In genomic region chr6:141261016-141261671, GRCh38 we compare ENCODE assay signal across 18 cellular contexts.
DNase-seq lines count a peak whose midpoint lies in the region; ATAC-seq, FAIRE-seq and TF ChIP-seq lines count a peak whose summit lies in the region.
"Had no signal": no experiment of that assay in that cellular context is flagged by ENCODE, and none has a peak within 500 bp of the region (broad histone marks: within the 10 kb centered on the region; RNA-seq: fewer than 3 reads in every experiment).

No MANE protein-coding gene starts in this region.

- no peak overlapping the region for H3K4me3 ChIP-seq in gastroesophageal sphincter
- H3K4me3 ChIP-seq in mucosa of descending colon, result no peak overlapping the region
- H3K4me3 ChIP-seq in thyroid gland (replicated peaks in 1 of 3), result no peak overlapping the region
- H3K4me3 ChIP-seq: esophagus squamous epithelium, smooth muscle cell had no signal

- intact Hi-C loops in mucosa of descending colon (cut with DNase I, micrococcal nuclease), result no loop called here
- intact Hi-C loops in thyroid gland (cut with DNase I), result no loop called here

- H3K4me1 ChIP-seq in gastroesophageal sphincter (no peaks in the 10 kb centered on the region), mucosa of descending colon (ENCODE audit: low read depth) (no peaks in the 10 kb centered on the region), thyroid gland (peaks cover 3 to 7% of the 10 kb centered on the region in 2 donors)
- H3K4me1 ChIP-seq: esophagus squamous epithelium had no signal

- H3K36me3 ChIP-seq in gastroesophageal sphincter, result no peaks in the 10 kb centered on the region
- H3K36me3 ChIP-seq in mucosa of descending colon (ENCODE audit: low read depth), result no peaks in the 10 kb centered on the region
- H3K36me3 ChIP-seq in thyroid gland, result no peaks in the 10 kb centered on the region
- H3K36me3 ChIP-seq: esophagus squamous epithelium had no signal

- H3K27me3 ChIP-seq in gastroesophageal sphincter (no peaks in the 10 kb centered on the region), thyroid gland (no peaks in the 10 kb centered on the region)
- H3K27me3 ChIP-seq: esophagus squamous epithelium had no signal

- TF ChIP-seq EP300 in gastroesophageal sphincter (IDR thresholded peaks at IDR 0.05), result no peak

- TF ChIP-seq POLR2A in gastroesophageal sphincter (IDR thresholded peaks at IDR 0.05) (no peak), thyroid gland (IDR thresholded peaks at IDR 0.05) (no peak)

- ATAC-seq in gastroesophageal sphincter, result peak; percentile 38
- ATAC-seq in mucosa of descending colon, result peak; percentile 15
- ATAC-seq in GM21526 (IDR thresholded peaks at IDR 0.05; ENCODE audit: low FRiP score, unreplicated experiment), result no peak
- ATAC-seq: effector memory CD8-positive, alpha-beta T cell; naive thymus-derived CD4-positive, alpha-beta T cell; T-helper 17 cell had no signal

- no peak for FAIRE-seq in RCC 7860 (lab: Jason Lieb, UNC)
- FAIRE-seq: GM12892 had no signal

- WGBS in gastroesophageal sphincter (ENCODE audit: low coverage in 1 of 2), 2 donors, result 91% methylated on average over 7 of the region's 10 CpGs; no CpG with 5 or more reads in 1 of the 2 donors
- WGBS in thyroid gland, 2 donors, result 89 to 91% methylated on average over 8 to 9 of the region's 10 CpGs

- peak; percentile 59 for DNase-seq in activated effector memory CD4-positive, alpha-beta T cell treated with anti-CD3 and anti-CD28 coated beads, Interleukin-2, amount 50 U/mL, for 16 hours
- no peak for DNase-seq in activated effector memory CD4-positive, alpha-beta T cell treated with Interleukin-2 at 50 U/mL for 16 hours
- DNase-seq in mucosa of descending colon, result peak in 1 of 3 donors; percentile 34
- no peak for DNase-seq in thyroid gland
- no peak for DNase-seq in RCC 7860 (ENCODE audit: low spot score)
- no peak for DNase-seq in activated CD4-positive, CD25-positive, alpha-beta regulatory T cell (lab: John Stamatoyannopoulos, UW)
- DNase-seq: activated CD4-positive, alpha-beta T cell treated with anti-CD3 and anti-CD28 coated beads, Interleukin-2, amount 50 U/mL, for 4 hours; activated naive CD4-positive, alpha-beta T cell treated with Interleukin-2 at 50 U/mL for 16 hours; effector memory CD8-positive, alpha-beta T cell; esophagus squamous epithelium; naive thymus-derived CD4-positive, alpha-beta T cell; NK-92 treated with Interleukin-12 subunit alpha and Interleukin-12 subunit beta, amount 100 ng/mL, for 24 hours; stimulated activated CD4-positive, alpha-beta T cell treated with anti-CD3 and anti-CD28 coated beads, Interleukin-4, amount 100 ng/mL, for 4 hours; T-helper 17 cell had no signal

- H3K27ac ChIP-seq in gastroesophageal sphincter (no peak overlapping the region), thyroid gland (peak overlapping the region in 2 of 3 donors; percentile 39 to 62)
- H3K27ac ChIP-seq: esophagus squamous epithelium had no signal

- TF ChIP-seq CTCF in gastroesophageal sphincter (IDR thresholded peaks at IDR 0.05), result no peak
- no peak for TF ChIP-seq CTCF in mucosa of descending colon (IDR thresholded peaks at IDR 0.05)
- no peak for TF ChIP-seq CTCF in thyroid gland (IDR thresholded peaks at IDR 0.05)

- no peaks in the 10 kb centered on the region for H3K9me3 ChIP-seq in gastroesophageal sphincter
- H3K9me3 ChIP-seq in mucosa of descending colon, result no peaks in the 10 kb centered on the region
- no peaks in the 10 kb centered on the region for H3K9me3 ChIP-seq in thyroid gland
- H3K9me3 ChIP-seq: esophagus squamous epithelium had no signal

Comparison
In these comparisons a context has a peak if more than half of its experiments do, and no peak if none do; other contexts are left out.
1. H3K27ac ChIP-seq: peak in thyroid gland (2 of 3); none in gastroesophageal sphincter (0 of 4).